In the genomic region with DNA sequence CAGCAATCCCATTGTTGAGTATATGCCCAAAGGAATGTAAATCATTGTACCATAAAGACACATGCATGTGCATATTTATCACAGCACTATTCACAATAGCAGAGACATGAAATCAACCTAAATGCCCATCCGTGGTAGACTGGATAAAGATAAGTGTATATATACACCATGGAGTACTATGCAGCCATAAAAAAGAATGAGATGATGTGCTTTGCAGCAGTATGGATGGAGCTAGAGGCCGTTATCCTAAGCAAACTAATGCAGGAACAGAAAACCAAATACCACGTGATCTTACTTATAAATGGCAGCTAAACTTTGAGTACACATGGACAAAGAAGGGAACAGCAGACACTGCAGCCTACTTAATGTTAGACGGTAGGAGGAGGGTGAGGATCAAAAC, we compare ENCODE assay signal across 27 cellular contexts.
"Had no signal": no experiment of that assay in that cellular context is flagged by ENCODE, and none has a peak within 500 bp of the region (broad histone marks: within the 10 kb centered on the region; RNA-seq: fewer than 3 reads in every experiment).

No MANE protein-coding gene starts in this region.

- ATAC-seq: stimulated activated effector memory CD8-positive, alpha-beta T cell treated with anti-CD3 and anti-CD28 coated beads, Interleukin-12 subunit alpha, Interleukin-12 subunit beta, amount 100 ng/mL, for 72 hours; stimulated activated memory B cell treated with anti-CD40 and anti-IgM and Interleukin-4, amounts not matched to agents 10 μg/mL and 1 μg/mL and 100 μg/mL, for 72 hours; stimulated activated naive B cell treated with anti-CD40 and anti-IgM and Interleukin-4, amounts not matched to agents 10 μg/mL and 1 μg/mL and 100 μg/mL, for 72 hours; stimulated activated naive CD8-positive, alpha-beta T cell treated with anti-CD3 and anti-CD28 coated beads, Interleukin-15, amount 100 ng/mL, for 72 hours; stimulated activated naive CD8-positive, alpha-beta T cell treated with anti-CD3 and anti-CD28 coated beads, Interleukin-15, Interleukin-2, amounts not matched to agents 100 U/mL and 50 U/mL, for 24 hours; upper lobe of right lung had no signal

- H3K9me3 ChIP-seq: suprapubic skin, testis, thoracic aorta, thyroid gland, tibial artery, transverse colon, upper lobe of left lung, upper lobe of right lung, uterus, vagina had no signal

- H3K36me3 ChIP-seq: stomach, suprapubic skin, thoracic aorta, thyroid gland, tibial artery, tibial nerve, transverse colon, upper lobe of left lung, upper lobe of right lung, uterus, vagina had no signal

- DNase-seq: stimulated activated CD4-positive, alpha-beta T cell treated with anti-CD3 and anti-CD28 coated beads, Interleukin-2, amount 100 ng/mL, for 48 hours; stimulated activated CD4-positive, alpha-beta T cell treated with anti-CD3 and anti-CD28 coated beads, Interleukin-4, amount 100 ng/mL, for 1 hour; stimulated activated CD4-positive, alpha-beta T cell treated with anti-CD3 and anti-CD28 coated beads, Interleukin-4, amount 100 ng/mL, for 24 hours; stimulated activated CD4-positive, alpha-beta T cell treated with anti-CD3 and anti-CD28 coated beads, Interleukin-4, amount 100 ng/mL, for 4 hours; stimulated activated CD8-positive, alpha-beta memory T cell treated with anti-CD3 and anti-CD28 coated beads, Interleukin-4, amount 100 ng/mL, for 48 hours; stimulated activated naive B cell treated with anti-CD40 and anti-IgM and Interleukin-4, amounts not matched to agents 10 μg/mL and 1 μg/mL and 100 μg/mL, for 72 hours; stimulated activated naive CD4-positive, alpha-beta T cell; stimulated activated naive CD4-positive, alpha-beta T cell treated with Interleukin-2 at 50 U/mL for 16 hours; stimulated activated naive CD8-positive, alpha-beta T cell treated with anti-CD3 and anti-CD28 coated beads, Interleukin-15, amount 100 ng/mL, for 72 hours; stimulated activated naive CD8-positive, alpha-beta T cell treated with anti-CD3 and anti-CD28 coated beads, Interleukin-15, Interleukin-2, amounts not matched to agents 100 U/mL and 50 U/mL, for 24 hours; stomach; substantia nigra; testis; thyroid gland; tibial artery; transverse colon; trophoblast cell; upper lobe of left lung; upper lobe of right lung; uterus had no signal

- H3K27me3 ChIP-seq: stomach, suprapubic skin, testis, thyroid gland, tibial artery, tibial nerve, transverse colon, upper lobe of left lung, upper lobe of right lung, uterus, vagina had no signal

- H3K27ac ChIP-seq: stomach, suprapubic skin, testis, thoracic aorta, thyroid gland, tibial artery, tibial nerve, transverse colon, upper lobe of left lung, upper lobe of right lung, uterus, vagina had no signal

- H3K4me1 ChIP-seq: stomach, suprapubic skin, testis, thyroid gland, tibial artery, tibial nerve, transverse colon, upper lobe of left lung, upper lobe of right lung, uterus, vagina had no signal

- H3K4me3 ChIP-seq: stomach, suprapubic skin, testis, thoracic aorta, thyroid gland, tibial artery, tibial nerve, transverse colon, upper lobe of left lung, upper lobe of right lung, uterus, vagina had no signal

- FAIRE-seq: urothelium cell line had no signal
